8 cellular contexts compared by ENCODE assay signal in genomic region chr19:39970424-39970673, GRCh38. TPM values are rescaled to one million over a fixed set of nuclear protein-coding genes. Genes with fewer than 3 reads are reported as not detected.
DNase-seq lines count a peak whose midpoint lies in the region; ATAC-seq and TF ChIP-seq lines count a peak whose summit lies in the region.

No MANE protein-coding gene starts in this region.

- H3K9me3 Mint-ChIP-seq in progenitor cell of endocrine pancreas (ENCODE audit: low read depth), result no peaks in the 10 kb centered on the region

- H4K20me1 ChIP-seq in SU-DHL-6 (ENCODE audit: low read depth, low read length), result no peaks in the 10 kb centered on the region

- H3K36me3 ChIP-seq in SU-DHL-6 (ENCODE audit: low read length), result 0 out of 2 replicates have a peak, but pooled peaks cover 2% of the 10 kb centered on the region

- peak overlapping the region; percentile 84 for H3K9ac ChIP-seq in SU-DHL-6 (ENCODE audit: low read length)

- DNase-seq in GF-D8 (lab: John Stamatoyannopoulos, UW) (peak; percentile 36), fibroblast of mammary gland (ENCODE audit: low read depth) (no peak), progenitor cell of endocrine pancreas (ENCODE audit: low spot score, unreplicated experiment) (no peak)

- H2AFZ ChIP-seq in SU-DHL-6 (ENCODE audit: low read depth, low read length, severe bottlenecking), result peak overlapping the region; percentile 79

- no peaks in the 10 kb centered on the region for H3K9me3 ChIP-seq in SU-DHL-6 (ENCODE audit: insufficient read depth, low read length)

- no peaks in the 10 kb centered on the region for H3K9me2 ChIP-seq in SU-DHL-6 (replicated peaks; ENCODE audit: insufficient read depth, low read length)

- peak overlapping the region; percentile 88 for H3K4me2 ChIP-seq in SU-DHL-6 (ENCODE audit: low read depth, low read length, poor library complexity, severe bottlenecking)

- peak overlapping the region; percentile 96 for H3K27ac Mint-ChIP-seq in progenitor cell of endocrine pancreas

- H3K36me3 Mint-ChIP-seq in progenitor cell of endocrine pancreas (ENCODE audit: insufficient read depth), result peaks cover 20% of the 10 kb centered on the region

- H3K27ac ChIP-seq in SU-DHL-6 (ENCODE audit: low read depth, low read length), result peak overlapping the region; percentile 78

- ATAC-seq in HG02884 (IDR thresholded peaks at IDR 0.05; ENCODE audit: unreplicated experiment) (peak; percentile 20), HG03439 (IDR thresholded peaks at IDR 0.05; ENCODE audit: unreplicated experiment) (no peak), HG02588 (IDR thresholded peaks at IDR 0.05; ENCODE audit: unreplicated experiment) (no peak), GM18520 (IDR thresholded peaks at IDR 0.05; ENCODE audit: unreplicated experiment) (no peak)

- peak overlapping the region; percentile 100 for H3K4me3 Mint-ChIP-seq in progenitor cell of endocrine pancreas (ENCODE audit: low read depth)

- TF ChIP-seq CTCF in SU-DHL-6 (IDR thresholded peaks at IDR 0.05; ENCODE audit: insufficient read depth, low read length, poor library complexity, severe bottlenecking) (no peak), fibroblast of mammary gland (conservative IDR thresholded peaks at IDR 0.05; ENCODE audit: control insufficient read depth, insufficient read depth, low read depth, low read length) (no peak), progenitor cell of endocrine pancreas (IDR thresholded peaks at IDR 0.05; ENCODE audit: unreplicated experiment) (no peak)

- peaks cover 7% of the 10 kb centered on the region; the same call in 1 of the 2 replicates for H3F3A ChIP-seq in SU-DHL-6 (ENCODE audit: insufficient read depth)

- peaks cover 22% of the 10 kb centered on the region for H3K4me1 Mint-ChIP-seq in progenitor cell of endocrine pancreas (ENCODE audit: low read depth)

- H3K79me2 ChIP-seq in SU-DHL-6 (ENCODE audit: insufficient read depth, low read length), result peaks cover 21% of the 10 kb centered on the region

- no peaks in the 10 kb centered on the region for H3K27me3 Mint-ChIP-seq in progenitor cell of endocrine pancreas

- H3K4me3 ChIP-seq in SU-DHL-6 (ENCODE audit: insufficient read depth, low read length, poor library complexity, severe bottlenecking) (peak overlapping the region; percentile 54), fibroblast of mammary gland (ENCODE audit: control insufficient read depth, low read depth, low read length) (peak overlapping the region; percentile 95)

- no peaks in the 10 kb centered on the region for H3K27me3 ChIP-seq in SU-DHL-6 (ENCODE audit: low read length)

RNA-seq across cellular contexts. Expression of gene PSMC4, which starts 0.6 kb away (rescaled TPM):
- 95.9 and 100 TPM in 2 replicates for total RNA-seq in progenitor cell of endocrine pancreas

RNA-seq across cellular contexts. Expression of gene ZNF546, which starts 26.5 kb away (rescaled TPM):
- total RNA-seq in progenitor cell of endocrine pancreas, result 5.1 and 5.9 TPM in 2 replicates

RNA-seq across cellular contexts. Expression of gene FCGBP, which starts 35.9 kb away (rescaled TPM):
- total RNA-seq in progenitor cell of endocrine pancreas, result 0.80 and 1.2 TPM in 2 replicates
